14 cellular contexts compared by ENCODE assay signal in the genomic region with DNA sequence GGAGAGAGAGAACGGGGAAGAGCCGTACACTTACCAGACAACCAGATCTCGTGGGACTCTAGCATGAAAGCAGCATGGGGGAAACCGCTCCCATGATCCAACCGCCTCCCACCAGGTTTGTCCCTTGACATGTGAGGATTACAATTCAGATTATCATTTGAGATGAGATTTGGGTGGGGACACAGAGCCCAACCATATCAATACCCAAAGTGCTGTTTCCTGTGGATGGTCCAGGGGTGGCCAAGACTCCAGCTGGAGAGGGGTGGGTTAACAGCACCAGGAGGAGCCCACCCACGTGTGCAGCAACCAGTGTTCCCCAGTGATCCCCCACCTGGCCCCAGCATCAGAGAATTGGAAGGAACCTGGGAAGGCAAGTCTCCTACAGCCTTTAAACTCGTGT. TPM values are rescaled to one million over a fixed set of nuclear protein-coding genes. Genes with fewer than 3 reads are reported as not detected.
A peak's percentile ranks its signal among the peaks of the same experiment; 100 is the strongest.
DNase-seq lines count a peak whose midpoint lies in the region; ATAC-seq and TF ChIP-seq lines count a peak whose summit lies in the region.
"Had no signal": no experiment of that assay in that cellular context is flagged by ENCODE, and none has a peak within 500 bp of the region (broad histone marks: within the 10 kb centered on the region; RNA-seq: fewer than 3 reads in every experiment).

No MANE protein-coding gene starts in this region.

- no peaks in the 10 kb centered on the region for H3K4me1 Mint-ChIP-seq in activated CD8-positive, alpha-beta memory T cell treated with anti-CD3 and anti-CD28 coated beads, Interleukin-2, amount 10 ng/mL, durations not matched to agents 7 days and 5 days
- H3K4me1 Mint-ChIP-seq in endothelial cell (ENCODE audit: unreplicated experiment), result peaks cover 5% of the 10 kb centered on the region

- peaks cover 0 to 4% (median 1%) of the 10 kb centered on the region in 4 donors for H3K9me3 ChIP-seq in stomach
- H3K9me3 ChIP-seq in gastroesophageal sphincter, result no peaks in the 10 kb centered on the region
- H3K9me3 ChIP-seq: HAP-1 had no signal

- TF ChIP-seq POLR2A in stomach (IDR thresholded peaks at IDR 0.05), result no peak
- TF ChIP-seq POLR2A in gastroesophageal sphincter (IDR thresholded peaks at IDR 0.05), result no peak

- H3K36me3 ChIP-seq in stomach, result peaks cover 0 to 32% (median 28%) of the 10 kb centered on the region in 4 donors
- peaks cover 0 to 31% of the 10 kb centered on the region in 2 donors for H3K36me3 ChIP-seq in gastroesophageal sphincter

- H3K4me1 ChIP-seq in stomach, result peaks cover 10 to 24% (median 13%) of the 10 kb centered on the region in 4 donors
- no peaks in the 10 kb centered on the region for H3K4me1 ChIP-seq in gastroesophageal sphincter
- H3K4me1 ChIP-seq: Caco-2, HAP-1 had no signal

- no peak for TF ChIP-seq EP300 in stomach (IDR thresholded peaks at IDR 0.05)
- no peak for TF ChIP-seq EP300 in gastroesophageal sphincter (IDR thresholded peaks at IDR 0.05)

- no peak overlapping the region for H3K4me3 Mint-ChIP-seq in activated CD8-positive, alpha-beta memory T cell treated with anti-CD3 and anti-CD28 coated beads, Interleukin-2, amount 10 ng/mL, durations not matched to agents 7 days and 5 days
- H3K4me3 Mint-ChIP-seq in endothelial cell (ENCODE audit: unreplicated experiment), result peak overlapping the region; percentile 77
- H3K4me3 Mint-ChIP-seq: CD4-positive, alpha-beta T cell had no signal

- H3K4me3 ChIP-seq in stomach (no peak overlapping the region), gastroesophageal sphincter (no peak overlapping the region)
- H3K4me3 ChIP-seq: GM23248, HAP-1 had no signal

- peaks cover 1% of the 10 kb centered on the region for H3K9me3 Mint-ChIP-seq in activated CD8-positive, alpha-beta memory T cell treated with anti-CD3 and anti-CD28 coated beads, Interleukin-2, amount 10 ng/mL, durations not matched to agents 7 days and 5 days (ENCODE audit: low read depth)
- H3K9me3 Mint-ChIP-seq in endothelial cell (ENCODE audit: unreplicated experiment), result no peaks in the 10 kb centered on the region
- H3K9me3 Mint-ChIP-seq: CD4-positive, alpha-beta T cell had no signal

- H3K27me3 ChIP-seq in stomach, result no peaks in the 10 kb centered on the region
- H3K27me3 ChIP-seq in gastroesophageal sphincter, result no peaks in the 10 kb centered on the region

- peak; percentile 23 for DNase-seq in activated CD8-positive, alpha-beta memory T cell treated with anti-CD3 and anti-CD28 coated beads, Interleukin-2, amount 50 U/mL, for 48 hours
- no peak for DNase-seq in activated CD8-positive, alpha-beta memory T cell treated with anti-CD3 and anti-CD28 coated beads, Interleukin-2, amount 10 ng/mL, durations not matched to agents 7 days and 5 days
- no peak for DNase-seq in endothelial cell (ENCODE audit: low spot score)
- DNase-seq in left lobe of liver (ENCODE audit: low spot score), result peak; percentile 30
- no peak for DNase-seq in stomach
- DNase-seq in activated CD4-positive, alpha-beta T cell treated with anti-CD3 and anti-CD28 coated beads, Interleukin-2, amount 50 U/mL, for 1 hour, result no peak
- DNase-seq: ACHN; AML-193; Caco-2; CD4-positive, alpha-beta T cell; GM23248 had no signal

- H3K27me3 Mint-ChIP-seq in activated CD8-positive, alpha-beta memory T cell treated with anti-CD3 and anti-CD28 coated beads, Interleukin-2, amount 10 ng/mL, durations not matched to agents 7 days and 5 days, result no peaks in the 10 kb centered on the region
- H3K27me3 Mint-ChIP-seq in endothelial cell (ENCODE audit: unreplicated experiment), result peaks cover 7% of the 10 kb centered on the region
- H3K27me3 Mint-ChIP-seq: CD4-positive, alpha-beta T cell had no signal

- CTCF ChIA-PET in activated CD8-positive, alpha-beta memory T cell treated with anti-CD3 and anti-CD28 coated beads, Interleukin-2, amount 10 ng/mL, durations not matched to agents 7 days and 5 days (lab: Charles Lee), result interaction anchor here (0.8 to 0.9 kb wide), 2 partner anchors 9 to 10 kb away, joined by 3 to 5 read pairs; no protein-coding TSS in a partner anchor

- TF ChIP-seq CTCF in endothelial cell (IDR thresholded peaks at IDR 0.05; ENCODE audit: unreplicated experiment) (no peak), stomach (IDR thresholded peaks at IDR 0.05) (no peak), gastroesophageal sphincter (IDR thresholded peaks at IDR 0.05) (no peak)

- intact Hi-C loops in stomach (cut with DNase I; ENCODE audit: low total_unique reads), result no loop called here

- H3K27ac ChIP-seq in stomach, result peak overlapping the region in 3 of 5 donors; percentile 59 to 62 (median 61)
- H3K27ac ChIP-seq in gastroesophageal sphincter, result no peak overlapping the region
- H3K27ac ChIP-seq: C4-2B, GM23248 had no signal

- ATAC-seq in activated CD8-positive, alpha-beta memory T cell treated with anti-CD3 and anti-CD28 coated beads, Interleukin-2, amount 10 ng/mL, durations not matched to agents 7 days and 5 days, result no peak
- ATAC-seq in left lobe of liver, result no peak
- no peak for ATAC-seq in gastroesophageal sphincter

- H3K36me3 Mint-ChIP-seq in activated CD8-positive, alpha-beta memory T cell treated with anti-CD3 and anti-CD28 coated beads, Interleukin-2, amount 10 ng/mL, durations not matched to agents 7 days and 5 days, result no peaks in the 10 kb centered on the region
- peaks cover 15% of the 10 kb centered on the region for H3K36me3 Mint-ChIP-seq in endothelial cell (ENCODE audit: low read depth, unreplicated experiment)

- no peak overlapping the region for H3K27ac Mint-ChIP-seq in activated CD8-positive, alpha-beta memory T cell treated with anti-CD3 and anti-CD28 coated beads, Interleukin-2, amount 10 ng/mL, durations not matched to agents 7 days and 5 days
- H3K27ac Mint-ChIP-seq in endothelial cell (ENCODE audit: unreplicated experiment), result peak overlapping the region; percentile 67
- H3K27ac Mint-ChIP-seq: CD4-positive, alpha-beta T cell had no signal

- 77 to 90% (median 85%) methylated on average over 7 of the region's 7 CpGs for WGBS in stomach, 5 donors
- 86 to 90% methylated on average over 5 to 6 of the region's 7 CpGs for WGBS in gastroesophageal sphincter (ENCODE audit: low coverage in 1 of 2), 2 donors

RNA-seq across cellular contexts. Expression of gene CMIP, which starts 50.2 kb away (rescaled TPM):
- 10 to 100 TPM; 77.4 to 98.8 TPM for total RNA-seq in activated CD8-positive, alpha-beta memory T cell treated with anti-CD3 and anti-CD28 coated beads, Interleukin-2, amount 10 ng/mL, durations not matched to agents 7 days and 5 days
- total RNA-seq in endothelial cell (ENCODE audit: unreplicated experiment), result 98.9 TPM
- total RNA-seq in left lobe of liver, result 15.4 TPM
- total RNA-seq in stomach, result 10 to 100 TPM; 11.1 to 71.0 (median 31.9) TPM
- 10 to 100 TPM; 11.5 to 54.3 (median 30.5) TPM for polyA plus RNA-seq in stomach
- total RNA-seq in gastroesophageal sphincter, result 10 to 100 TPM; 13.4 to 24.0 (median 19.2) TPM

Comparison
In these comparisons a context has a peak if more than half of its experiments do, and no peak if none do; other contexts are left out.
1. DNase-seq: peak in activated CD8-positive, alpha-beta memory T cell treated with anti-CD3 and anti-CD28 coated beads, Interleukin-2, amount 50 U/mL, for 48 hours (single experiment) and left lobe of liver (single experiment); none in activated CD8-positive, alpha-beta memory T cell treated with anti-CD3 and anti-CD28 coated beads, Interleukin-2, amount 10 ng/mL, durations not matched to agents 7 days and 5 days (single experiment), endothelial cell (single experiment), stomach (single experiment) and activated CD4-positive, alpha-beta T cell treated with anti-CD3 and anti-CD28 coated beads, Interleukin-2, amount 50 U/mL, for 1 hour (single experiment).
2. H3K27ac ChIP-seq: peak in stomach (3 of 5); none in gastroesophageal sphincter (0 of 4).